6 cellular contexts compared by ENCODE assay signal in genomic region chr11:503179-503981, GRCh38. TPM values are rescaled to one million over a fixed set of nuclear protein-coding genes. Genes with fewer than 3 reads are reported as not detected.
DNase-seq lines count a peak whose midpoint lies in the region; ATAC-seq and TF ChIP-seq lines count a peak whose summit lies in the region.

No MANE protein-coding gene starts in this region.

- no peaks in the 10 kb centered on the region for H3K9me3 Mint-ChIP-seq in CD14-positive monocyte
- no peaks in the 10 kb centered on the region for H3K9me3 Mint-ChIP-seq in T-helper 1 cell treated with Interleukin-12 subunit alpha and Interleukin-12 subunit beta and Interleukin-4 antibody, amounts not matched to agents 30 μg/mL and 1 μg/mL, for 36 hours
- no peaks in the 10 kb centered on the region for H3K9me3 Mint-ChIP-seq in activated naive CD4-positive, alpha-beta T cell treated with anti-CD3 and anti-CD28 coated beads for 36 hours

- intact Hi-C loops in CD14-positive monocyte (cut with micrococcal nuclease): loop anchor here in 1 of 2 donors (10.0 kb wide), 1 partner anchor 299 kb away; the partner anchor contains the start of genes BET1L and RIC8A
- intact Hi-C loops in activated naive CD4-positive, alpha-beta T cell treated with anti-CD3 and anti-CD28 coated beads for 36 hours (cut with micrococcal nuclease): no loop called here

- peak overlapping the region; percentile 92 to 93 for H3K4me3 Mint-ChIP-seq in CD14-positive monocyte
- H3K4me3 Mint-ChIP-seq in T-helper 1 cell treated with Interleukin-12 subunit alpha and Interleukin-12 subunit beta and Interleukin-4 antibody, amounts not matched to agents 30 μg/mL and 1 μg/mL, for 36 hours: peak overlapping the region; percentile 17
- no peak overlapping the region for H3K4me3 Mint-ChIP-seq in activated naive CD4-positive, alpha-beta T cell treated with anti-CD3 and anti-CD28 coated beads for 36 hours

- H3K36me3 Mint-ChIP-seq in CD14-positive monocyte: peaks cover 31 to 40% of the 10 kb centered on the region in 2 donors
- H3K36me3 Mint-ChIP-seq in T-helper 1 cell treated with Interleukin-12 subunit alpha and Interleukin-12 subunit beta and Interleukin-4 antibody, amounts not matched to agents 30 μg/mL and 1 μg/mL, for 36 hours (ENCODE audit: low read depth): peaks cover 6% of the 10 kb centered on the region
- peaks cover 18% of the 10 kb centered on the region for H3K36me3 Mint-ChIP-seq in activated naive CD4-positive, alpha-beta T cell treated with anti-CD3 and anti-CD28 coated beads for 36 hours (ENCODE audit: low read depth)

- ATAC-seq in HG03159 (IDR thresholded peaks at IDR 0.05; ENCODE audit: unreplicated experiment): no peak

- no peaks in the 10 kb centered on the region for H3K27me3 Mint-ChIP-seq in CD14-positive monocyte (ENCODE audit: low read depth in 3 of 3)
- no peaks in the 10 kb centered on the region for H3K27me3 Mint-ChIP-seq in T-helper 1 cell treated with Interleukin-12 subunit alpha and Interleukin-12 subunit beta and Interleukin-4 antibody, amounts not matched to agents 30 μg/mL and 1 μg/mL, for 36 hours (ENCODE audit: low read depth)
- H3K27me3 Mint-ChIP-seq in activated naive CD4-positive, alpha-beta T cell treated with anti-CD3 and anti-CD28 coated beads for 36 hours (ENCODE audit: low read depth): no peaks in the 10 kb centered on the region

- H3K4me1 Mint-ChIP-seq in CD14-positive monocyte: peaks cover 51% of the 10 kb centered on the region
- H3K4me1 Mint-ChIP-seq in T-helper 1 cell treated with Interleukin-12 subunit alpha and Interleukin-12 subunit beta and Interleukin-4 antibody, amounts not matched to agents 30 μg/mL and 1 μg/mL, for 36 hours (ENCODE audit: low read depth): peaks cover 14% of the 10 kb centered on the region
- H3K4me1 Mint-ChIP-seq in activated naive CD4-positive, alpha-beta T cell treated with anti-CD3 and anti-CD28 coated beads for 36 hours (ENCODE audit: low read depth): peaks cover 22% of the 10 kb centered on the region

- peak overlapping the region; percentile 99 to 100 (median 100) for H3K27ac Mint-ChIP-seq in CD14-positive monocyte
- H3K27ac Mint-ChIP-seq in T-helper 1 cell treated with Interleukin-12 subunit alpha and Interleukin-12 subunit beta and Interleukin-4 antibody, amounts not matched to agents 30 μg/mL and 1 μg/mL, for 36 hours: peak overlapping the region; percentile 55
- H3K27ac Mint-ChIP-seq in activated naive CD4-positive, alpha-beta T cell treated with anti-CD3 and anti-CD28 coated beads for 36 hours: no peak overlapping the region

- no peak for TF ChIP-seq CTCF in CD14-positive monocyte (IDR thresholded peaks at IDR 0.05)

- CTCF ChIA-PET in activated naive CD4-positive, alpha-beta T cell treated with anti-CD3 and anti-CD28 coated beads for 36 hours (lab: Charles Lee): interaction anchor here (0.6 kb wide), 1 partner anchor 33 kb away, joined by 3 read pairs; no protein-coding TSS in a partner anchor

- DNase-seq in CD14-positive monocyte (ENCODE audit: low spot score) (peak; percentile 93), hippocampal formation (lab: John Stamatoyannopoulos, UW) (peak; percentile 56 to 89)
- no peak for DNase-seq in activated CD4-positive, CD25-positive, alpha-beta regulatory T cell (lab: John Stamatoyannopoulos, UW)
- DNase-seq in activated naive CD4-positive, alpha-beta T cell treated with anti-CD3 and anti-CD28 coated beads for 36 hours: no peak

RNA-seq across cellular contexts. Expression of gene RNH1, which starts 3.7 kb away (rescaled TPM):
- polyA plus RNA-seq in CD14-positive monocyte: 100 to 1,000 TPM; 443 to 445 TPM
- 100 to 1,000 TPM; 101 to 102 TPM for total RNA-seq in activated naive CD4-positive, alpha-beta T cell treated with anti-CD3 and anti-CD28 coated beads for 36 hours

RNA-seq across cellular contexts. Expression of gene HRAS, which starts 32.0 kb away (rescaled TPM):
- 10 to 100 TPM; 10.1 to 10.3 TPM for polyA plus RNA-seq in CD14-positive monocyte
- 10 to 100 TPM; 22.0 to 25.8 TPM for total RNA-seq in activated naive CD4-positive, alpha-beta T cell treated with anti-CD3 and anti-CD28 coated beads for 36 hours

RNA-seq across cellular contexts. Expression of gene LRRC56, which starts 33.9 kb away (rescaled TPM):
- under 1 TPM in 1 of 2 donors, not detected in 1; 0.09 TPM for polyA plus RNA-seq in CD14-positive monocyte
- 1 to 10 TPM; 1.0 to 1.3 TPM for total RNA-seq in activated naive CD4-positive, alpha-beta T cell treated with anti-CD3 and anti-CD28 coated beads for 36 hours

RNA-seq across cellular contexts. Expression of gene PTDSS2, which starts 53.3 kb away (rescaled TPM):
- 10 to 100 TPM in 1 of 2 donors, 1 to 10 TPM in 1; 9.3 to 12.4 TPM for polyA plus RNA-seq in CD14-positive monocyte
- 10 to 100 TPM; 12.1 to 15.0 TPM for total RNA-seq in activated naive CD4-positive, alpha-beta T cell treated with anti-CD3 and anti-CD28 coated beads for 36 hours

RNA-seq across cellular contexts. Expression of gene LMNTD2, which starts 57.2 kb away (rescaled TPM):
- polyA plus RNA-seq in CD14-positive monocyte: 1 to 10 TPM in 1 of 2 donors, under 1 TPM in 1; 0.67 to 1.2 TPM
- 1 to 10 TPM; 4.5 to 5.2 TPM for total RNA-seq in activated naive CD4-positive, alpha-beta T cell treated with anti-CD3 and anti-CD28 coated beads for 36 hours

Comparison
In these comparisons a context has a peak if more than half of its experiments do, and no peak if none do; other contexts are left out.
1. DNase-seq: peak in CD14-positive monocyte (single experiment) and hippocampal formation (2 of 2); none in activated CD4-positive, CD25-positive, alpha-beta regulatory T cell (0 of 4) and activated naive CD4-positive, alpha-beta T cell treated with anti-CD3 and anti-CD28 coated beads for 36 hours (single experiment).